ENCODE assay signal across 28 cellular contexts in genomic region chr5:118796081-118796480, GRCh38.
"Had no signal": no experiment of that assay in that cellular context is flagged by ENCODE, and none has a peak within 500 bp of the region (broad histone marks: within the 10 kb centered on the region; RNA-seq: fewer than 3 reads in every experiment).

No MANE protein-coding gene starts in this region.

- H3K27me3 Mint-ChIP-seq: activated naive CD8-positive, alpha-beta T cell treated with anti-CD3 and anti-CD28 coated beads, Interleukin-2, amount 50 U/mL, for 24 hours; T-cell had no signal

- DNase-seq: activated CD4-positive, alpha-beta T cell treated with anti-CD3 and anti-CD28 coated beads for 4 hours; activated CD4-positive, alpha-beta T cell treated with anti-CD3 and anti-CD28 coated beads, Interleukin-2, amount 50 U/mL, for 4 hours; activated CD8-positive, alpha-beta memory T cell treated with anti-CD3 and anti-CD28 coated beads, Interleukin-2, amount 50 U/mL, for 48 hours; activated CD8-positive, alpha-beta T cell treated with anti-CD3 and anti-CD28 coated beads, Interleukin-2, amount 10 ng/mL, durations not matched to agents 7 days and 5 days; activated effector memory CD4-positive, alpha-beta T cell treated with anti-CD3 and anti-CD28 coated beads, Interleukin-2, amount 50 U/mL, for 16 hours; activated naive CD4-positive, alpha-beta T cell treated with Interleukin-2 at 50 U/mL for 16 hours; activated naive CD8-positive, alpha-beta T cell treated with anti-CD3 and anti-CD28 coated beads, Interleukin-2, amount 50 U/mL, for 24 hours; activated T-cell treated with anti-CD3 and anti-CD28 coated beads, Interleukin-2, amount 50 U/mL, for 1 hour; amniotic stem cell; body of pancreas; central memory CD4-positive, alpha-beta T cell; NCI-H1092 treated with DMSO at 0.1 percent for 48 hours; NCI-H1417 treated with DMSO at 0.1 percent for 48 hours; NCI-H1694; NCI-H2029; NCI-H345; NCI-H510A; NCI-H526 treated with DMSO at 0.1 percent for 48 hours; NCI-H82; OCI-M1; RPMI8226; T-cell; T-helper 2 cell; T1000 had no signal

- H3K9me3 ChIP-seq: ascending aorta, body of pancreas had no signal

- H3K4me3 ChIP-seq: ascending aorta, body of pancreas, SK-N-MC had no signal

- H3K4me1 ChIP-seq: ascending aorta had no signal

- H3K36me3 Mint-ChIP-seq: activated naive CD4-positive, alpha-beta T cell treated with anti-CD3 and anti-CD28 coated beads, Interleukin-2, amount 50 U/mL, for 72 hours; T-cell had no signal

- H3K4me1 Mint-ChIP-seq: activated naive CD8-positive, alpha-beta T cell treated with anti-CD3 and anti-CD28 coated beads, Interleukin-2, amount 50 U/mL, for 24 hours had no signal

- H3K36me3 ChIP-seq: ascending aorta had no signal

- H3K27ac Mint-ChIP-seq: activated CD8-positive, alpha-beta T cell treated with anti-CD3 and anti-CD28 coated beads, Interleukin-2, amount 10 ng/mL, durations not matched to agents 7 days and 5 days; activated naive CD4-positive, alpha-beta T cell treated with anti-CD3 and anti-CD28 coated beads, Interleukin-2, amount 50 U/mL, for 72 hours; activated naive CD8-positive, alpha-beta T cell treated with anti-CD3 and anti-CD28 coated beads, Interleukin-2, amount 50 U/mL, for 24 hours; T-cell had no signal

- H3K27me3 ChIP-seq: ascending aorta, body of pancreas had no signal

- H3K27ac ChIP-seq: ascending aorta, body of pancreas, SK-N-MC, VCaP had no signal

- H3K4me3 Mint-ChIP-seq: activated CD8-positive, alpha-beta T cell treated with anti-CD3 and anti-CD28 coated beads, Interleukin-2, amount 10 ng/mL, durations not matched to agents 7 days and 5 days; activated naive CD8-positive, alpha-beta T cell treated with anti-CD3 and anti-CD28 coated beads, Interleukin-2, amount 50 U/mL, for 24 hours; T-cell had no signal

- H3K9me3 Mint-ChIP-seq: activated naive CD4-positive, alpha-beta T cell treated with anti-CD3 and anti-CD28 coated beads, Interleukin-2, amount 50 U/mL, for 72 hours; activated naive CD8-positive, alpha-beta T cell treated with anti-CD3 and anti-CD28 coated beads, Interleukin-2, amount 50 U/mL, for 24 hours had no signal
